12 cellular contexts compared by ENCODE assay signal in the genomic region with DNA sequence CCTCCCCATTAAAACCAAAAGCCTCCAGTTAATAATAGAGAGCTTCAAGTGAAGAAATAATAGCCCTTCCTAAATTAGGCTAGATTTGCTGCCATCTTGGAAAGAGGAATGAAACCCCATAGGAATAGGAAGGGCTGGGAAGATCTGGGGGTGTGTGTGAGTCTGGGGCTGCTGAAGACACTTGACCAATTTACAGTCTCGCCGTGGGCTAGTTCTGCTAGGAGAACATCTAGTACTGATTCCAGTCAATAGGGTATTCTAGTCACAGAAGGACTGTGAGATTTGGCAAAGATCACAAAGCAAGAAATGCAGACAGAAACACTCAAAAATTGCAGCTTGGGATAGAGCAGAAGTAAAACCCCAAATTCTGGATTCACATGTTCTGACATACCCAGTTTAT. TPM values are rescaled to one million over a fixed set of nuclear protein-coding genes. Genes with fewer than 3 reads are reported as not detected.
DNase-seq lines count a peak whose midpoint lies in the region; ATAC-seq and TF ChIP-seq lines count a peak whose summit lies in the region.
"Had no signal": no experiment of that assay in that cellular context is flagged by ENCODE, and none has a peak within 500 bp of the region (broad histone marks: within the 10 kb centered on the region; RNA-seq: fewer than 3 reads in every experiment).

No MANE protein-coding gene starts in this region.

- no peak overlapping the region for H3K4me3 Mint-ChIP-seq in activated naive CD4-positive, alpha-beta T cell treated with anti-CD3 and anti-CD28 coated beads for 36 hours
- H3K4me3 Mint-ChIP-seq: memory B cell had no signal

- H3K27me3 ChIP-seq in SK-N-SH (ENCODE audit: insufficient read depth) (no peaks in the 10 kb centered on the region), endocrine pancreas (ENCODE audit: control insufficient read depth, insufficient read depth, low read length) (no peaks in the 10 kb centered on the region), neural cell (ENCODE audit: insufficient read depth, low read depth, low read length) (no peaks in the 10 kb centered on the region), thyroid gland (no peaks in the 10 kb centered on the region)

- H3K4me2 ChIP-seq in SK-N-SH, result peak overlapping the region; percentile 93; the same call in 1 of the 2 replicates
- peak overlapping the region; percentile 47 for H3K4me2 ChIP-seq in neural cell (ENCODE audit: low read length)

- TF ChIP-seq EP300 in SK-N-SH (IDR thresholded peaks at IDR 0.05; ENCODE audit: borderline replicate concordance in 1 of 2, low read depth in 1 of 2, low read length in 1 of 2), result no peak
- TF ChIP-seq EP300 in neural cell (conservative IDR thresholded peaks at IDR 0.05; ENCODE audit: poor library complexity, severe bottlenecking), result no peak

- H2AFZ ChIP-seq in SK-N-SH (ENCODE audit: low read depth), result no peak overlapping the region
- peak overlapping the region; percentile 17 for H2AFZ ChIP-seq in neural cell (ENCODE audit: low read depth, low read length)

- H3K27ac Mint-ChIP-seq in activated naive CD4-positive, alpha-beta T cell treated with anti-CD3 and anti-CD28 coated beads for 36 hours, result no peak overlapping the region
- H3K27ac Mint-ChIP-seq: memory B cell had no signal

- H3K36me3 Mint-ChIP-seq in activated naive CD4-positive, alpha-beta T cell treated with anti-CD3 and anti-CD28 coated beads for 36 hours (ENCODE audit: low read depth), result no peaks in the 10 kb centered on the region
- H3K36me3 Mint-ChIP-seq: memory B cell had no signal

- no peak for ATAC-seq in SK-N-SH treated with all-trans-retinoic acid at 6 μM for 48 hours
- ATAC-seq in HG03354 (IDR thresholded peaks at IDR 0.05; ENCODE audit: poor library complexity, severe bottlenecking, unreplicated experiment), result no peak

- H3K4me3 ChIP-seq in SK-N-SH (ENCODE audit: low read depth in 2 of 2, low read length in 1 of 2) (peak overlapping the region in 1 of 2 experiments; percentile 56; a peak in 2 of 4 replicates), endocrine pancreas (ENCODE audit: control insufficient read depth, insufficient read depth, low read length) (peak overlapping the region; percentile 82), neural cell (ENCODE audit: low read length) (peak overlapping the region; percentile 62), thyroid gland (replicated peaks in 1 of 3) (no peak overlapping the region)

- no peak for TF ChIP-seq CTCF in SK-N-SH (IDR thresholded peaks at IDR 0.05)
- no peak for TF ChIP-seq CTCF in neural cell (IDR thresholded peaks at IDR 0.05; ENCODE audit: poor library complexity, severe bottlenecking)
- TF ChIP-seq CTCF in thyroid gland (IDR thresholded peaks at IDR 0.05), result no peak

- H3K9me3 Mint-ChIP-seq in activated naive CD4-positive, alpha-beta T cell treated with anti-CD3 and anti-CD28 coated beads for 36 hours, result no peaks in the 10 kb centered on the region
- H3K9me3 Mint-ChIP-seq: memory B cell had no signal

- peaks cover 14 to 24% of the 10 kb centered on the region in 2 experiments for H3K4me1 ChIP-seq in SK-N-SH (ENCODE audit: control insufficient read depth in 1 of 2, insufficient read depth in 2 of 2, low read depth in 1 of 2, low read length in 1 of 2)
- H3K4me1 ChIP-seq in endocrine pancreas (ENCODE audit: control insufficient read depth, insufficient read depth, low read length), result peaks cover 6% of the 10 kb centered on the region
- H3K4me1 ChIP-seq in thyroid gland, result peaks cover 25 to 27% of the 10 kb centered on the region in 2 donors

- intact Hi-C loops in thyroid gland (cut with DNase I), result no loop called here
- intact Hi-C loops in activated naive CD4-positive, alpha-beta T cell treated with anti-CD3 and anti-CD28 coated beads for 36 hours (cut with micrococcal nuclease), result loop anchor here (10.0 kb wide), 1 partner anchor 657 kb away; no protein-coding TSS in a partner anchor

- peaks cover 3% of the 10 kb centered on the region for H3F3A ChIP-seq in SK-N-SH (replicated peaks; ENCODE audit: insufficient read depth)
- H3F3A ChIP-seq in neural cell (ENCODE audit: insufficient read depth, low read length, poor library complexity, severe bottlenecking), result peaks cover 4% of the 10 kb centered on the region

- H3K27me3 Mint-ChIP-seq in activated naive CD4-positive, alpha-beta T cell treated with anti-CD3 and anti-CD28 coated beads for 36 hours (ENCODE audit: low read depth), result no peaks in the 10 kb centered on the region

- no peak for DNase-seq in SK-N-SH
- peak; percentile 23 to 35 for DNase-seq in thyroid gland
- no peak for DNase-seq in DMS53 (lab: John Stamatoyannopoulos, UW)
- DNase-seq in activated naive CD4-positive, alpha-beta T cell treated with anti-CD3 and anti-CD28 coated beads for 36 hours, result no peak
- DNase-seq: activated CD8-positive, alpha-beta memory T cell treated with anti-CD3 and anti-CD28 coated beads for 24 hours; NCI-H1048 had no signal

- no peak for TF ChIP-seq RAD21 in SK-N-SH (IDR thresholded peaks at IDR 0.05; ENCODE audit: low read length)
- TF ChIP-seq RAD21 in neural cell (conservative IDR thresholded peaks at IDR 0.05), result no peak

- H3K79me2 ChIP-seq in SK-N-SH (ENCODE audit: insufficient read depth) (no peaks in the 10 kb centered on the region), neural cell (replicated peaks; ENCODE audit: insufficient read depth, low read length) (no peaks in the 10 kb centered on the region)

- CTCF ChIA-PET in SK-N-SH (lab: Yijun Ruan, JAX), result interaction anchor here (0.6 to 3.6 kb wide), 10 partner anchors 22 to 303 kb away, joined by 3 to 11 read pairs (median 4); partner anchors contain the start of gene TTF2
- CTCF ChIA-PET in activated naive CD4-positive, alpha-beta T cell treated with anti-CD3 and anti-CD28 coated beads for 36 hours (lab: Charles Lee), result interaction anchor here (0.6 to 1.5 kb wide), 13 partner anchors 10 to 205 kb away, joined by 3 to 15 read pairs (median 3); no protein-coding TSS in a partner anchor

- H3K9me3 ChIP-seq in SK-N-SH (no peaks in the 10 kb centered on the region), endocrine pancreas (ENCODE audit: control insufficient read depth, low read length) (no peaks in the 10 kb centered on the region), neural cell (ENCODE audit: low read length) (no peaks in the 10 kb centered on the region), thyroid gland (no peaks in the 10 kb centered on the region)

- H3K9me2 ChIP-seq in SK-N-SH, result no peaks in the 10 kb centered on the region
- H3K9me2 ChIP-seq in neural cell (ENCODE audit: insufficient read depth, low read length), result no peaks in the 10 kb centered on the region

- no peaks in the 10 kb centered on the region for H3K36me3 ChIP-seq in SK-N-SH (replicated peaks in 1 of 2; ENCODE audit: control insufficient read depth in 1 of 2, insufficient read depth in 2 of 2, low read length in 1 of 2)
- H3K36me3 ChIP-seq in endocrine pancreas (ENCODE audit: control insufficient read depth, insufficient read depth, low read length), result no peaks in the 10 kb centered on the region
- H3K36me3 ChIP-seq in neural cell (ENCODE audit: insufficient read depth, low read length), result no peaks in the 10 kb centered on the region
- H3K36me3 ChIP-seq in thyroid gland, result no peaks in the 10 kb centered on the region

- peaks cover 36% of the 10 kb centered on the region for H3K4me1 Mint-ChIP-seq in activated naive CD4-positive, alpha-beta T cell treated with anti-CD3 and anti-CD28 coated beads for 36 hours (ENCODE audit: low read depth)
- H3K4me1 Mint-ChIP-seq: memory B cell had no signal

- TF ChIP-seq POLR2A in thyroid gland (IDR thresholded peaks at IDR 0.05), result no peak

- H3K27ac ChIP-seq in SK-N-SH (ENCODE audit: low read depth in 2 of 2, low read length in 1 of 2) (peak overlapping the region; percentile 80 to 99; a peak in 3 of 4 replicates), neural cell (ENCODE audit: low read length) (peak overlapping the region; percentile 92), thyroid gland (peak overlapping the region in 2 of 3 donors; percentile 50 to 74)
- H3K27ac ChIP-seq: RWPE1 had no signal

- POLR2A ChIA-PET in SK-N-SH (lab: Yijun Ruan, JAX), result interaction anchor here (0.9 to 2.3 kb wide), 2 partner anchors 21 to 180 kb away, joined by 3 to 12 read pairs; no protein-coding TSS in a partner anchor

- no peaks in the 10 kb centered on the region for H4K20me1 ChIP-seq in SK-N-SH (ENCODE audit: insufficient read depth)
- H4K20me1 ChIP-seq in neural cell (ENCODE audit: insufficient read depth), result no peaks in the 10 kb centered on the region

- WGBS in SK-N-SH (ENCODE audit: low lambda C conversion rate), result 94% methylated on average over 2 of the region's 2 CpGs
- 14 to 24% methylated on average over 2 of the region's 2 CpGs for WGBS in thyroid gland, 2 donors

- no peak overlapping the region for H3K9ac ChIP-seq in SK-N-SH
- H3K9ac ChIP-seq in endocrine pancreas (ENCODE audit: control insufficient read depth, insufficient read depth, low read length), result no peak overlapping the region
- H3K9ac ChIP-seq in neural cell (ENCODE audit: low read length), result peak overlapping the region; percentile 65

TF ChIP-seq in SK-N-SH, 30 proteins besides CTCF, POLR2A, EP300 and RAD21 (continues in another document):
- TF ChIP-seq GATA2 (CRISPR knock-in tag; IDR thresholded peaks at IDR 0.05) (no peak), SMC3 (IDR thresholded peaks at IDR 0.05; ENCODE audit: low read depth, low read length) (no peak), CHD2 (IDR thresholded peaks at IDR 0.05; ENCODE audit: low read length, partially characterized antibody) (no peak), SIN3A (IDR thresholded peaks at IDR 0.05; ENCODE audit: borderline replicate concordance, low read depth, low read length) (no peak), TCF12 (IDR thresholded peaks at IDR 0.05) (no peak)

TF ChIP-seq in SK-N-SH treated with all-trans-retinoic acid at 6 μM for 48 hours, 23 proteins besides CTCF, POLR2A, EP300 and RAD21 (continues in another document):
- no peak for TF ChIP-seq TOX (CRISPR knock-in tag; IDR thresholded peaks at IDR 0.05; ENCODE audit: borderline replicate concordance)

TF ChIP-seq in neural cell, 6 proteins besides CTCF, POLR2A, EP300 and RAD21 (continues in another document):
- TF ChIP-seq EZH2 (IDR thresholded peaks at IDR 0.05; ENCODE audit: borderline replicate concordance, insufficient read depth, low read length, poor library complexity, severe bottlenecking) (no peak), MXI1 (conservative IDR thresholded peaks at IDR 0.05; ENCODE audit: poor library complexity, severe bottlenecking) (no peak), POLR2AphosphoS5 (IDR thresholded peaks at IDR 0.05) (no peak), SMC3 (conservative IDR thresholded peaks at IDR 0.05; ENCODE audit: poor library complexity) (no peak), TAF1 (IDR thresholded peaks at IDR 0.05; ENCODE audit: low read depth) (no peak)

RNA-seq across cellular contexts. Expression of gene PTGFRN, which starts 32.3 kb away (rescaled TPM):
- 20.7 and 22.4 TPM in 2 replicates for polyA plus RNA-seq in SK-N-SH (2012; rRNA removed)
- polyA plus RNA-seq in SK-N-SH (2012; cell fraction: cytosol; rRNA removed), result 23.2 and 25.5 TPM in 2 replicates
- 10.0 and 12.4 TPM in 2 replicates for polyA plus RNA-seq in SK-N-SH (2012; cell fraction: nucleus; rRNA removed)
- polyA plus RNA-seq in neural cell, result 20.1 and 25.0 TPM in 2 replicates
- 48.5 and 52.6 TPM in 2 replicates for polyA minus RNA-seq in neural cell
- total RNA-seq in thyroid gland, result 10 to 100 TPM; 18.7 to 38.7 (median 27.6) TPM
- total RNA-seq in activated naive CD4-positive, alpha-beta T cell treated with anti-CD3 and anti-CD28 coated beads for 36 hours, result 10 to 100 TPM; 24.0 to 28.0 TPM

Comparison
In these comparisons a context has a peak if more than half of its experiments do, and no peak if none do; other contexts are left out.
1. DNase-seq: peak in thyroid gland (2 of 2); none in SK-N-SH (single experiment), DMS53 (single experiment) and activated naive CD4-positive, alpha-beta T cell treated with anti-CD3 and anti-CD28 coated beads for 36 hours (single experiment).
2. H3K4me3 ChIP-seq: peak in endocrine pancreas (single experiment) and neural cell (single experiment); none in thyroid gland (0 of 3).
3. Peak in every context shown above with its lines, with median percentiles within 50 percentile points of each other: H3K27ac ChIP-seq.